Comparison of ENCODE assay signal across 1 cellular context in genomic region chr2:237733677-237734300, GRCh38.
A peak's percentile ranks its signal among the peaks of the same experiment; 100 is the strongest.
TF ChIP-seq lines count a peak whose summit lies in the region.

No MANE protein-coding gene starts in this region.

TF ChIP-seq in HepG2, 621 proteins besides CTCF, POLR2A, EP300 and RAD21 (continued from another document and continues in another):
- TF ChIP-seq FOXA1 (IDR thresholded peaks at IDR 0.05) (peak; percentile 71), FOXA1 (CRISPR knock-in tag; IDR thresholded peaks at IDR 0.05) (peak; percentile 94), ZNF543 (CRISPR knock-in tag; IDR thresholded peaks at IDR 0.05) (no peak), ZNF567 (CRISPR knock-in tag; IDR thresholded peaks at IDR 0.05; ENCODE audit: borderline replicate concordance) (peak; percentile 89), TBX3 (IDR thresholded peaks at IDR 0.05; ENCODE audit: borderline replicate concordance) (peak; percentile 48; the same call in 1 of the 2 replicates), ZNF136 (CRISPR knock-in tag; IDR thresholded peaks at IDR 0.05; ENCODE audit: low read depth) (0 out of 2 replicates have a peak, but pooled peaks have one; percentile 39), GTF3A (CRISPR knock-in tag; conservative IDR thresholded peaks at IDR 0.05) (no peak), ZC3H4 (CRISPR knock-in tag; IDR thresholded peaks at IDR 0.05; ENCODE audit: borderline replicate concordance) (no peak), ZNF44 (CRISPR knock-in tag; IDR thresholded peaks at IDR 0.05) (no peak), SMYD3 (CRISPR knock-in tag; IDR thresholded peaks at IDR 0.05) (no peak), RAD51 (IDR thresholded peaks at IDR 0.05; ENCODE audit: borderline replicate concordance) (no peak), TGIF2 (CRISPR knock-in tag; IDR thresholded peaks at IDR 0.05) (no peak), CSRNP2 (CRISPR knock-in tag; conservative IDR thresholded peaks at IDR 0.05; ENCODE audit: low read depth) (no peak), SIX4 (CRISPR knock-in tag; IDR thresholded peaks at IDR 0.05) (0 out of 2 replicates have a peak, but pooled peaks have one; percentile 35), ZNF75D (CRISPR knock-in tag; IDR thresholded peaks at IDR 0.05; ENCODE audit: borderline replicate concordance) (no peak), KLF9 (CRISPR knock-in tag; IDR thresholded peaks at IDR 0.05; ENCODE audit: low read depth) (no peak; the same call in 1 of the 2 replicates), NFKB2 (CRISPR knock-in tag; IDR thresholded peaks at IDR 0.05; ENCODE audit: borderline replicate concordance) (no peak), NFE2 (CRISPR knock-in tag; IDR thresholded peaks at IDR 0.05) (no peak), GATA4 (IDR thresholded peaks at IDR 0.05; ENCODE audit: borderline replicate concordance, low read depth) (no peak; the same call in 1 of the 2 replicates), ZFAT (CRISPR knock-in tag; conservative IDR thresholded peaks at IDR 0.05) (no peak), THYN1 (CRISPR knock-in tag; IDR thresholded peaks at IDR 0.05; ENCODE audit: borderline replicate concordance, low read depth) (no peak), FOXM1 (CRISPR knock-in tag; IDR thresholded peaks at IDR 0.05) (no peak), ZNF160 (CRISPR knock-in tag; IDR thresholded peaks at IDR 0.05) (no peak), MXI1 (IDR thresholded peaks at IDR 0.05; ENCODE audit: borderline replicate concordance, low read depth, low read length) (peak; percentile 72; the same call in 1 of the 3 replicates), NFKBIZ (CRISPR knock-in tag; IDR thresholded peaks at IDR 0.05) (no peak), ZBTB20 (CRISPR knock-in tag; IDR thresholded peaks at IDR 0.05; ENCODE audit: borderline replicate concordance, low read depth) (peak; percentile 65; the same call in 1 of the 2 replicates), ZFP36L1 (CRISPR knock-in tag; IDR thresholded peaks at IDR 0.05) (no peak), ZNF629 (CRISPR knock-in tag; conservative IDR thresholded peaks at IDR 0.05) (peak; percentile 20; the same call in 1 of the 2 replicates), ZNF251 (CRISPR knock-in tag; IDR thresholded peaks at IDR 0.05) (no peak), RBFOX2 (IDR thresholded peaks at IDR 0.05; ENCODE audit: low read depth, low read length) (no peak), SNRNP70 (IDR thresholded peaks at IDR 0.05; ENCODE audit: low read depth, low read length) (no peak), ZNF383 (CRISPR knock-in tag; IDR thresholded peaks at IDR 0.05; ENCODE audit: borderline replicate concordance) (no peak), HNRNPK (IDR thresholded peaks at IDR 0.05; ENCODE audit: low read depth, low read length, poor library complexity, severe bottlenecking) (no peak), ZNF572 (CRISPR knock-in tag; IDR thresholded peaks at IDR 0.05) (no peak), ZSCAN12 (CRISPR knock-in tag; IDR thresholded peaks at IDR 0.05) (no peak), AKNA (CRISPR knock-in tag; IDR thresholded peaks at IDR 0.05; ENCODE audit: borderline replicate concordance) (no peak), SETDB1 (CRISPR knock-in tag; IDR thresholded peaks at IDR 0.05; ENCODE audit: borderline replicate concordance) (no peak), DRAP1 (CRISPR knock-in tag; IDR thresholded peaks at IDR 0.05) (peak; percentile 64; the same call in 1 of the 2 replicates), ZSCAN30 (CRISPR knock-in tag; IDR thresholded peaks at IDR 0.05) (no peak), HNF4A (CRISPR knock-in tag; IDR thresholded peaks at IDR 0.05) (peak; percentile 72), ZUFSP (CRISPR knock-in tag; IDR thresholded peaks at IDR 0.05; ENCODE audit: borderline replicate concordance) (no peak), MYC (CRISPR knock-in tag; IDR thresholded peaks at IDR 0.05; ENCODE audit: borderline replicate concordance) (peak; percentile 80; the same call in 1 of the 2 replicates), ZNF790 (CRISPR knock-in tag; IDR thresholded peaks at IDR 0.05; ENCODE audit: borderline replicate concordance) (no peak), SYNCRIP (IDR thresholded peaks at IDR 0.05; ENCODE audit: insufficient read depth, low read depth, low read length) (no peak), ZEB1 (IDR thresholded peaks at IDR 0.05; ENCODE audit: insufficient replicate concordance, low read depth) (no peak), ZNF644 (CRISPR knock-in tag; IDR thresholded peaks at IDR 0.05; ENCODE audit: low read depth) (peak; percentile 93), MEIS2 (CRISPR knock-in tag; IDR thresholded peaks at IDR 0.05) (peak; percentile 42; the same call in 1 of the 2 replicates), RNF219 (CRISPR knock-in tag; IDR thresholded peaks at IDR 0.05) (no peak), HNRNPUL1 (IDR thresholded peaks at IDR 0.05; ENCODE audit: low read depth, low read length) (no peak), ZNF230 (CRISPR knock-in tag; IDR thresholded peaks at IDR 0.05) (no peak), ZBTB7B (CRISPR knock-in tag; IDR thresholded peaks at IDR 0.05) (peak; percentile 88)
- TF ChIP-seq, protein P1, sequence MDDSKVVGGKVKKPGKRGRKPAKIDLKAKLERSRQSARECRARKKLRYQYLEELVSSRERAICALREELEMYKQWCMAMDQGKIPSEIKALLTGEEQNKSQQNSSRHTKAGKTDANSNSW (CRISPR knock-in tag; IDR thresholded peaks at IDR 0.05; ENCODE audit: borderline replicate concordance), result no peak
- TF ChIP-seq, protein P2, sequence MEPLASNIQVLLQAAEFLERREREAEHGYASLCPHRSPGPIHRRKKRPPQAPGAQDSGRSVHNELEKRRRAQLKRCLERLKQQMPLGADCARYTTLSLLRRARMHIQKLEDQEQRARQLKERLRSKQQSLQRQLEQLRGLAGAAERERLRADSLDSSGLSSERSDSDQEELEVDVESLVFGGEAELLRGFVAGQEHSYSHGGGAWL (CRISPR knock-in tag; IDR thresholded peaks at IDR 0.05), result no peak
- TF ChIP-seq, protein P3, sequence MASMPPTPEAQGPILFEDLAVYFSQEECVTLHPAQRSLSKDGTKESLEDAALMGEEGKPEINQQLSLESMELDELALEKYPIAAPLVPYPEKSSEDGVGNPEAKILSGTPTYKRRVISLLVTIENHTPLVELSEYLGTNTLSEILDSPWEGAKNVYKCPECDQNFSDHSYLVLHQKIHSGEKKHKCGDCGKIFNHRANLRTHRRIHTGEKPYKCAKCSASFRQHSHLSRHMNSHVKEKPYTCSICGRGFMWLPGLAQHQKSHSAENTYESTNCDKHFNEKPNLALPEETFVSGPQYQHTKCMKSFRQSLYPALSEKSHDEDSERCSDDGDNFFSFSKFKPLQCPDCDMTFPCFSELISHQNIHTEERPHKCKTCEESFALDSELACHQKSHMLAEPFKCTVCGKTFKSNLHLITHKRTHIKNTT (CRISPR knock-in tag; IDR thresholded peaks at IDR 0.05), result no peak
- TF ChIP-seq, protein P4, sequence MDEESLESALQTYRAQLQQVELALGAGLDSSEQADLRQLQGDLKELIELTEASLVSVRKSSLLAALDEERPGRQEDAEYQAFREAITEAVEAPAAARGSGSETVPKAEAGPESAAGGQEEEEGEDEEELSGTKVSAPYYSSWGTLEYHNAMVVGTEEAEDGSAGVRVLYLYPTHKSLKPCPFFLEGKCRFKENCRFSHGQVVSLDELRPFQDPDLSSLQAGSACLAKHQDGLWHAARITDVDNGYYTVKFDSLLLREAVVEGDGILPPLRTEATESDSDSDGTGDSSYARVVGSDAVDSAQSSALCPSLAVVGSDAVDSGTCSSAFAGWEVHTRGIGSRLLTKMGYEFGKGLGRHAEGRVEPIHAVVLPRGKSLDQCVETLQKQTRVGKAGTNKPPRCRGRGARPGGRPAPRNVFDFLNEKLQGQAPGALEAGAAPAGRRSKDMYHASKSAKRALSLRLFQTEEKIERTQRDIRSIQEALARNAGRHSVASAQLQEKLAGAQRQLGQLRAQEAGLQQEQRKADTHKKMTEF (CRISPR knock-in tag; IDR thresholded peaks at IDR 0.05), result peak; percentile 50; the same call in 1 of the 2 replicates
- TF ChIP-seq, protein P5, sequence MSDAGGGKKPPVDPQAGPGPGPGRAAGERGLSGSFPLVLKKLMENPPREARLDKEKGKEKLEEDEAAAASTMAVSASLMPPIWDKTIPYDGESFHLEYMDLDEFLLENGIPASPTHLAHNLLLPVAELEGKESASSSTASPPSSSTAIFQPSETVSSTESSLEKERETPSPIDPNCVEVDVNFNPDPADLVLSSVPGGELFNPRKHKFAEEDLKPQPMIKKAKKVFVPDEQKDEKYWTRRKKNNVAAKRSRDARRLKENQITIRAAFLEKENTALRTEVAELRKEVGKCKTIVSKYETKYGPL (CRISPR knock-in tag; IDR thresholded peaks at IDR 0.05), result no peak
